Comparison of ENCODE assay signal across 1 cellular context in the genomic region with DNA sequence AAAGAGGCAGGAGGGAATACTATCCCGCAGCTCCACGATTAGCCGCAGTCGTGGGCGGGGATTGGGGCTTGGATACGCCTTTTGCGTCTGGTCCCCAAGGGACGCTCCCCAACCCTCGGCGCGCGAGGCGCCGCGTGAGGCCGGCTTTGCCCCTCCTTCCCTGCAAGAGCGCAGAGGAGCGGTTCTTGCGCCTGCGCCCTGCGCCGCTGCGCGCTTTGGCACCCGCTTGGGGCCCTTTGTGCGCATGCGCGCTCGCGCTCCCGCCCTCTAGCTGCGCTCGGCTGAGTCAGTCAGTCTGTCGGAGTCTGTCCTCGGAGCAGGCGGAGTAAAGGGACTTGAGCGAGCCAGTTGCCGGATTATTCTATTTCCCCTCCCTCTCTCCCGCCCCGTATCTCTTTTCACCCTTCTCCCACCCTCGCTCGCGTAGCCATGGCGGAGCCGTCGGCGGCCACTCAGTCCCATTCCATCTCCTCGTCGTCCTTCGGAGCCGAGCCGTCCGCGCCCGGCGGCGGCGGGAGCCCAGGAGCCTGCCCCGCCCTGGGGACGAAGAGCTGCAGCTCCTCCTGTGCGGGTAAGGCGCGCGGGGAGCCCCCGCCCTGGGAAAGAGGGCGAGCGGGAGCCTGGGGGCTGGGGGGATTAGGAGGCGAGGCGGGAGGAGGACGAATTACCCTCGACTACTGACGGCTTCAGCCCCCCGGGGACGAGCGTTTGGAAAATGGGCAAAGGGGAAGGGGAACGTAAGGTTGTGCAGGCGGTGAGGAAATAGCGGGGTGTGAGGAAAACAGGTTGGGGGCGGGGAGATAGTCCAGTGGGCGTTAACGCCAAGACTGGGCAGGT.
A peak's percentile ranks its signal among the peaks of the same experiment; 100 is the strongest.
TF ChIP-seq lines count a peak whose summit lies in the region.

A gene with protein sequence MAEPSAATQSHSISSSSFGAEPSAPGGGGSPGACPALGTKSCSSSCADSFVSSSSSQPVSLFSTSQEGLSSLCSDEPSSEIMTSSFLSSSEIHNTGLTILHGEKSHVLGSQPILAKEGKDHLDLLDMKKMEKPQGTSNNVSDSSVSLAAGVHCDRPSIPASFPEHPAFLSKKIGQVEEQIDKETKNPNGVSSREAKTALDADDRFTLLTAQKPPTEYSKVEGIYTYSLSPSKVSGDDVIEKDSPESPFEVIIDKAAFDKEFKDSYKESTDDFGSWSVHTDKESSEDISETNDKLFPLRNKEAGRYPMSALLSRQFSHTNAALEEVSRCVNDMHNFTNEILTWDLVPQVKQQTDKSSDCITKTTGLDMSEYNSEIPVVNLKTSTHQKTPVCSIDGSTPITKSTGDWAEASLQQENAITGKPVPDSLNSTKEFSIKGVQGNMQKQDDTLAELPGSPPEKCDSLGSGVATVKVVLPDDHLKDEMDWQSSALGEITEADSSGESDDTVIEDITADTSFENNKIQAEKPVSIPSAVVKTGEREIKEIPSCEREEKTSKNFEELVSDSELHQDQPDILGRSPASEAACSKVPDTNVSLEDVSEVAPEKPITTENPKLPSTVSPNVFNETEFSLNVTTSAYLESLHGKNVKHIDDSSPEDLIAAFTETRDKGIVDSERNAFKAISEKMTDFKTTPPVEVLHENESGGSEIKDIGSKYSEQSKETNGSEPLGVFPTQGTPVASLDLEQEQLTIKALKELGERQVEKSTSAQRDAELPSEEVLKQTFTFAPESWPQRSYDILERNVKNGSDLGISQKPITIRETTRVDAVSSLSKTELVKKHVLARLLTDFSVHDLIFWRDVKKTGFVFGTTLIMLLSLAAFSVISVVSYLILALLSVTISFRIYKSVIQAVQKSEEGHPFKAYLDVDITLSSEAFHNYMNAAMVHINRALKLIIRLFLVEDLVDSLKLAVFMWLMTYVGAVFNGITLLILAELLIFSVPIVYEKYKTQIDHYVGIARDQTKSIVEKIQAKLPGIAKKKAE (plus strand): TSS at position 293 of the 837 bp plus-strand sequence. CDS start 137 bp downstream, at position 430.

TF ChIP-seq in HepG2, 621 proteins besides CTCF, POLR2A, EP300 and RAD21 (continued from another document and continues in another):
- TF ChIP-seq, protein P1, sequence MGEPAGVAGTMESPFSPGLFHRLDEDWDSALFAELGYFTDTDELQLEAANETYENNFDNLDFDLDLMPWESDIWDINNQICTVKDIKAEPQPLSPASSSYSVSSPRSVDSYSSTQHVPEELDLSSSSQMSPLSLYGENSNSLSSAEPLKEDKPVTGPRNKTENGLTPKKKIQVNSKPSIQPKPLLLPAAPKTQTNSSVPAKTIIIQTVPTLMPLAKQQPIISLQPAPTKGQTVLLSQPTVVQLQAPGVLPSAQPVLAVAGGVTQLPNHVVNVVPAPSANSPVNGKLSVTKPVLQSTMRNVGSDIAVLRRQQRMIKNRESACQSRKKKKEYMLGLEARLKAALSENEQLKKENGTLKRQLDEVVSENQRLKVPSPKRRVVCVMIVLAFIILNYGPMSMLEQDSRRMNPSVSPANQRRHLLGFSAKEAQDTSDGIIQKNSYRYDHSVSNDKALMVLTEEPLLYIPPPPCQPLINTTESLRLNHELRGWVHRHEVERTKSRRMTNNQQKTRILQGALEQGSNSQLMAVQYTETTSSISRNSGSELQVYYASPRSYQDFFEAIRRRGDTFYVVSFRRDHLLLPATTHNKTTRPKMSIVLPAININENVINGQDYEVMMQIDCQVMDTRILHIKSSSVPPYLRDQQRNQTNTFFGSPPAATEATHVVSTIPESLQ (CRISPR knock-in tag; conservative IDR thresholded peaks at IDR 0.05), result peak; percentile 42; the same call in 1 of the 2 replicates
- 0 out of 2 replicates have a peak, but pooled peaks have one; percentile 45 for TF ChIP-seq ZNF441 (CRISPR knock-in tag; IDR thresholded peaks at IDR 0.05; ENCODE audit: borderline replicate concordance)
- peak; percentile 31; the same call in 1 of the 2 replicates for TF ChIP-seq POGZ (CRISPR knock-in tag; IDR thresholded peaks at IDR 0.05)
- no peak; the same call in 1 of the 2 replicates for TF ChIP-seq SMAD9 (CRISPR knock-in tag; IDR thresholded peaks at IDR 0.05)
- 0 out of 2 replicates have a peak, but pooled peaks have one; percentile 74 for TF ChIP-seq ZNF234 (CRISPR knock-in tag; conservative IDR thresholded peaks at IDR 0.05)
- TF ChIP-seq KLF6 (CRISPR knock-in tag; IDR thresholded peaks at IDR 0.05), result peak; percentile 77
- TF ChIP-seq, protein P2, sequence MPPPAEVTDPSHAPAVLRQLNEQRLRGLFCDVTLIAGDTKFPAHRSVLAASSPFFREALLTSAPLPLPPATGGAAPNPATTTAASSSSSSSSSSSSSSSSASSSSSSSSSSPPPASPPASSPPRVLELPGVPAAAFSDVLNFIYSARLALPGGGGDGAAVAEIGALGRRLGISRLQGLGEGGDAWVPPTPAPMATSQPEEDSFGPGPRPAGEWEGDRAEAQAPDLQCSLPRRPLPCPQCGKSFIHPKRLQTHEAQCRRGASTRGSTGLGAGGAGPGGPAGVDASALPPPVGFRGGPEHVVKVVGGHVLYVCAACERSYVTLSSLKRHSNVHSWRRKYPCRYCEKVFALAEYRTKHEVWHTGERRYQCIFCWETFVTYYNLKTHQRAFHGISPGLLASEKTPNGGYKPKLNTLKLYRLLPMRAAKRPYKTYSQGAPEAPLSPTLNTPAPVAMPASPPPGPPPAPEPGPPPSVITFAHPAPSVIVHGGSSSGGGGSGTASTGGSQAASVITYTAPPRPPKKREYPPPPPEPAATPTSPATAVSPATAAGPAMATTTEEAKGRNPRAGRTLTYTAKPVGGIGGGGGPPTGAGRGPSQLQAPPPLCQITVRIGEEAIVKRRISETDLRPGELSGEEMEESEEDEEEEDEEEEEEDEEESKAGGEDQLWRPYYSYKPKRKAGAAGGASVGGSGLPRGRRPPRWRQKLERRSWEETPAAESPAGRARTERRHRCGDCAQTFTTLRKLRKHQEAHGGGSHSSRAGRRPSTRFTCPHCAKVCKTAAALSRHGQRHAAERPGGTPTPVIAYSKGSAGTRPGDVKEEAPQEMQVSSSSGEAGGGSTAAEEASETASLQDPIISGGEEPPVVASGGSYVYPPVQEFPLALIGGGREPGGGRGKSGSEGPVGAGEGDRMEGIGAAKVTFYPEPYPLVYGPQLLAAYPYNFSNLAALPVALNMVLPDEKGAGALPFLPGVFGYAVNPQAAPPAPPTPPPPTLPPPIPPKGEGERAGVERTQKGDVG (CRISPR knock-in tag; IDR thresholded peaks at IDR 0.05; ENCODE audit: borderline replicate concordance), result no peak; the same call in 1 of the 2 replicates
- peak; percentile 37; the same call in 1 of the 2 replicates for TF ChIP-seq RXRB (CRISPR knock-in tag; IDR thresholded peaks at IDR 0.05; ENCODE audit: borderline replicate concordance)
- TF ChIP-seq ZNF460 (CRISPR knock-in tag; IDR thresholded peaks at IDR 0.05; ENCODE audit: borderline replicate concordance), result no peak
- TF ChIP-seq, protein P3, sequence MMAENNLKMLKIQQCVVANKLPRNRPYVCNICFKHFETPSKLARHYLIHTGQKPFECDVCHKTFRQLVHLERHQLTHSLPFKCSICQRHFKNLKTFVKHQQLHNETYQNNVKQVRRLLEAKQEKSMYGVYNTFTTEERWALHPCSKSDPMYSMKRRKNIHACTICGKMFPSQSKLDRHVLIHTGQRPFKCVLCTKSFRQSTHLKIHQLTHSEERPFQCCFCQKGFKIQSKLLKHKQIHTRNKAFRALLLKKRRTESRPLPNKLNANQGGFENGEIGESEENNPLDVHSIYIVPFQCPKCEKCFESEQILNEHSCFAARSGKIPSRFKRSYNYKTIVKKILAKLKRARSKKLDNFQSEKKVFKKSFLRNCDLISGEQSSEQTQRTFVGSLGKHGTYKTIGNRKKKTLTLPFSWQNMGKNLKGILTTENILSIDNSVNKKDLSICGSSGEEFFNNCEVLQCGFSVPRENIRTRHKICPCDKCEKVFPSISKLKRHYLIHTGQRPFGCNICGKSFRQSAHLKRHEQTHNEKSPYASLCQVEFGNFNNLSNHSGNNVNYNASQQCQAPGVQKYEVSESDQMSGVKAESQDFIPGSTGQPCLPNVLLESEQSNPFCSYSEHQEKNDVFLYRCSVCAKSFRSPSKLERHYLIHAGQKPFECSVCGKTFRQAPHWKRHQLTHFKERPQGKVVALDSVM (CRISPR knock-in tag; IDR thresholded peaks at IDR 0.05), result no peak
- TF ChIP-seq, protein P4, sequence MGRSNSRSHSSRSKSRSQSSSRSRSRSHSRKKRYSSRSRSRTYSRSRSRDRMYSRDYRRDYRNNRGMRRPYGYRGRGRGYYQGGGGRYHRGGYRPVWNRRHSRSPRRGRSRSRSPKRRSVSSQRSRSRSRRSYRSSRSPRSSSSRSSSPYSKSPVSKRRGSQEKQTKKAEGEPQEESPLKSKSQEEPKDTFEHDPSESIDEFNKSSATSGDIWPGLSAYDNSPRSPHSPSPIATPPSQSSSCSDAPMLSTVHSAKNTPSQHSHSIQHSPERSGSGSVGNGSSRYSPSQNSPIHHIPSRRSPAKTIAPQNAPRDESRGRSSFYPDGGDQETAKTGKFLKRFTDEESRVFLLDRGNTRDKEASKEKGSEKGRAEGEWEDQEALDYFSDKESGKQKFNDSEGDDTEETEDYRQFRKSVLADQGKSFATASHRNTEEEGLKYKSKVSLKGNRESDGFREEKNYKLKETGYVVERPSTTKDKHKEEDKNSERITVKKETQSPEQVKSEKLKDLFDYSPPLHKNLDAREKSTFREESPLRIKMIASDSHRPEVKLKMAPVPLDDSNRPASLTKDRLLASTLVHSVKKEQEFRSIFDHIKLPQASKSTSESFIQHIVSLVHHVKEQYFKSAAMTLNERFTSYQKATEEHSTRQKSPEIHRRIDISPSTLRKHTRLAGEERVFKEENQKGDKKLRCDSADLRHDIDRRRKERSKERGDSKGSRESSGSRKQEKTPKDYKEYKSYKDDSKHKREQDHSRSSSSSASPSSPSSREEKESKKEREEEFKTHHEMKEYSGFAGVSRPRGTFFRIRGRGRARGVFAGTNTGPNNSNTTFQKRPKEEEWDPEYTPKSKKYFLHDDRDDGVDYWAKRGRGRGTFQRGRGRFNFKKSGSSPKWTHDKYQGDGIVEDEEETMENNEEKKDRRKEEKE (IDR thresholded peaks at IDR 0.05), result no peak
- peak; percentile 60 for TF ChIP-seq AGO2 (optimal IDR thresholded peaks at IDR 0.05; ENCODE audit: low read depth, low read length)
- no peak for TF ChIP-seq TOPORS (CRISPR knock-in tag; IDR thresholded peaks at IDR 0.05)
- TF ChIP-seq SRSF1 (optimal IDR thresholded peaks at IDR 0.05; ENCODE audit: low read depth, low read length), result no peak
- 0 out of 2 replicates have a peak, but pooled peaks have one; percentile 68 for TF ChIP-seq ZNF670 (CRISPR knock-in tag; IDR thresholded peaks at IDR 0.05; ENCODE audit: borderline replicate concordance)
- TF ChIP-seq PBX3 (CRISPR knock-in tag; IDR thresholded peaks at IDR 0.05; ENCODE audit: borderline replicate concordance), result peak; percentile 81; the same call in 1 of the 2 replicates
- TF ChIP-seq ATF7 (IDR thresholded peaks at IDR 0.05), result no peak
- TF ChIP-seq ATF7 (CRISPR knock-in tag; IDR thresholded peaks at IDR 0.05), result no peak
- TF ChIP-seq YY1 (IDR thresholded peaks at IDR 0.05; ENCODE audit: insufficient read depth, insufficient replicate concordance, low read depth, low read length), result peak; percentile 42
- TF ChIP-seq PHF21A (CRISPR knock-in tag; IDR thresholded peaks at IDR 0.05), result peak; percentile 72
- no peak for TF ChIP-seq HMG20A (CRISPR knock-in tag; IDR thresholded peaks at IDR 0.05; ENCODE audit: borderline replicate concordance)
- TF ChIP-seq RXRA (CRISPR knock-in tag; IDR thresholded peaks at IDR 0.05), result no peak; the same call in 1 of the 2 replicates
- no peak for TF ChIP-seq ZIK1 (CRISPR knock-in tag; IDR thresholded peaks at IDR 0.05; ENCODE audit: borderline replicate concordance, low read depth)
- peak; percentile 19 for TF ChIP-seq NCOA2 (CRISPR knock-in tag; IDR thresholded peaks at IDR 0.05)
- no peak for TF ChIP-seq DDIT3 (CRISPR knock-in tag; IDR thresholded peaks at IDR 0.05)
- TF ChIP-seq, protein P5, sequence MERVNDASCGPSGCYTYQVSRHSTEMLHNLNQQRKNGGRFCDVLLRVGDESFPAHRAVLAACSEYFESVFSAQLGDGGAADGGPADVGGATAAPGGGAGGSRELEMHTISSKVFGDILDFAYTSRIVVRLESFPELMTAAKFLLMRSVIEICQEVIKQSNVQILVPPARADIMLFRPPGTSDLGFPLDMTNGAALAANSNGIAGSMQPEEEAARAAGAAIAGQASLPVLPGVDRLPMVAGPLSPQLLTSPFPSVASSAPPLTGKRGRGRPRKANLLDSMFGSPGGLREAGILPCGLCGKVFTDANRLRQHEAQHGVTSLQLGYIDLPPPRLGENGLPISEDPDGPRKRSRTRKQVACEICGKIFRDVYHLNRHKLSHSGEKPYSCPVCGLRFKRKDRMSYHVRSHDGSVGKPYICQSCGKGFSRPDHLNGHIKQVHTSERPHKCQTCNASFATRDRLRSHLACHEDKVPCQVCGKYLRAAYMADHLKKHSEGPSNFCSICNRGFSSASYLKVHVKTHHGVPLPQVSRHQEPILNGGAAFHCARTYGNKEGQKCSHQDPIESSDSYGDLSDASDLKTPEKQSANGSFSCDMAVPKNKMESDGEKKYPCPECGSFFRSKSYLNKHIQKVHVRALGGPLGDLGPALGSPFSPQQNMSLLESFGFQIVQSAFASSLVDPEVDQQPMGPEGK (CRISPR knock-in tag; IDR thresholded peaks at IDR 0.05), result peak; percentile 85
- peak; percentile 82; the same call in 1 of the 2 replicates for TF ChIP-seq MTA1 (CRISPR knock-in tag; IDR thresholded peaks at IDR 0.05; ENCODE audit: borderline replicate concordance)
- no peak for TF ChIP-seq ZNF143 (CRISPR knock-in tag; IDR thresholded peaks at IDR 0.05)
- peak; percentile 81; the same call in 1 of the 2 replicates for TF ChIP-seq THAP9 (CRISPR knock-in tag; IDR thresholded peaks at IDR 0.05; ENCODE audit: borderline replicate concordance)
- TF ChIP-seq ZNF570 (CRISPR knock-in tag; IDR thresholded peaks at IDR 0.05; ENCODE audit: borderline replicate concordance), result no peak
